22 cellular contexts compared by ENCODE assay signal in the genomic region with DNA sequence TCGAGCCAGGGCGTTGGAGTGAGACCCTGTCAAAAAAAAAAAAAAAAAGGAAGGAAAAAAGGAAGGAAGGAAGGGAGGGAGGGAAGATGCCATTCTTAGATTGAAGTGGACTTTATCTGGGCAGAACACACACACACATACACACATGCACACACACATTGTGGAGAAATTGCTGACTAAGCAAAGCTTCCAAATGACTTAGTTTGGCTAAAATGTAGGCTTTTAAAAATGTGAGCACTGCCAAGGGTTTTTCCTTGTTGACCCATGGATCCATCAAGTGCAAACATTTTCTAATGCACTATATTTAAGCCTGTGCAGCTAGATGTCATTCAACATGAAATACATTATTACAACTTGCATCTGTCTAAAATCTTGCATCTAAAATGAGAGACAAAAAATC. TPM values are rescaled to one million over a fixed set of nuclear protein-coding genes. Genes with fewer than 3 reads are reported as not detected.
"Had no signal": no experiment of that assay in that cellular context is flagged by ENCODE, and none has a peak within 500 bp of the region (broad histone marks: within the 10 kb centered on the region; RNA-seq: fewer than 3 reads in every experiment).

No MANE protein-coding gene starts in this region.

- H3K27ac Mint-ChIP-seq: activated naive CD4-positive, alpha-beta T cell treated with anti-CD3 and anti-CD28 coated beads, Interleukin-2, amount 50 U/mL, for 24 hours; activated T-cell treated with anti-CD3 and anti-CD28 coated beads, Interleukin-2, amount 50 U/mL, for 72 hours; immature natural killer cell; natural killer cell treated with Interleukin-12 subunit alpha and Interleukin-12 subunit beta and Interleukin-15 and Interleukin-18, amount 100 ng/mL, for 72 hours; T-cell had no signal

- H3K9me3 Mint-ChIP-seq: activated naive CD4-positive, alpha-beta T cell treated with anti-CD3 and anti-CD28 coated beads, Interleukin-2, amount 50 U/mL, for 24 hours; activated T-cell treated with anti-CD3 and anti-CD28 coated beads, Interleukin-2, amount 50 U/mL, for 72 hours; immature natural killer cell; natural killer cell treated with Interleukin-12 subunit alpha and Interleukin-12 subunit beta and Interleukin-15 and Interleukin-18, amount 100 ng/mL, for 72 hours; T-cell had no signal

- H3K27ac ChIP-seq: esophagus muscularis mucosa, gastroesophageal sphincter, heart right ventricle, lower lobe of right lung, right atrium auricular region, tibial artery, uterus had no signal

- H3K36me3 ChIP-seq: esophagus muscularis mucosa, gastroesophageal sphincter, heart right ventricle, lower lobe of right lung, right atrium auricular region, tibial artery, uterus had no signal

- H3K4me1 Mint-ChIP-seq: activated naive CD4-positive, alpha-beta T cell treated with anti-CD3 and anti-CD28 coated beads, Interleukin-2, amount 50 U/mL, for 24 hours; immature natural killer cell; T-cell had no signal

- H3K4me1 ChIP-seq: esophagus muscularis mucosa, gastroesophageal sphincter, heart right ventricle, lower lobe of right lung, right atrium auricular region, tibial artery, uterus had no signal

- H3K4me3 Mint-ChIP-seq: activated naive CD4-positive, alpha-beta T cell treated with anti-CD3 and anti-CD28 coated beads, Interleukin-2, amount 50 U/mL, for 24 hours; activated T-cell treated with anti-CD3 and anti-CD28 coated beads, Interleukin-2, amount 50 U/mL, for 72 hours; immature natural killer cell; natural killer cell treated with Interleukin-12 subunit alpha and Interleukin-12 subunit beta and Interleukin-15 and Interleukin-18, amount 100 ng/mL, for 72 hours; T-cell had no signal

- DNase-seq: activated CD4-positive, alpha-beta T cell treated with anti-CD3 and anti-CD28 coated beads, Interleukin-2, amount 50 U/mL, for 4 hours; activated effector memory CD4-positive, alpha-beta T cell treated with anti-CD3 and anti-CD28 coated beads, Interleukin-2, amount 50 U/mL, for 16 hours; activated T-cell treated with anti-CD3 and anti-CD28 coated beads, Interleukin-2, amount 50 U/mL, for 72 hours; effector CD8-positive, alpha-beta T cell; heart right ventricle; immature natural killer cell; lower lobe of right lung; stimulated activated naive CD8-positive, alpha-beta T cell treated with anti-CD3 and anti-CD28 coated beads, Interleukin-15, Interleukin-2, amounts not matched to agents 100 U/mL and 50 U/mL, for 24 hours; substantia nigra; T-cell; tibial artery; uterus had no signal

- H3K27me3 ChIP-seq: esophagus muscularis mucosa, gastroesophageal sphincter, right atrium auricular region, tibial artery, uterus had no signal

- ATAC-seq: activated T-cell treated with anti-CD3 and anti-CD28 coated beads, Interleukin-2, amount 50 U/mL, for 72 hours; gastroesophageal sphincter; heart right ventricle; lower lobe of right lung; natural killer cell treated with Interleukin-12 subunit alpha and Interleukin-12 subunit beta and Interleukin-15 and Interleukin-18, amount 100 ng/mL, for 72 hours; stimulated activated naive CD8-positive, alpha-beta T cell treated with anti-CD3 and anti-CD28 coated beads, Interleukin-15, Interleukin-2, amounts not matched to agents 100 U/mL and 50 U/mL, for 24 hours; T-cell had no signal

- FAIRE-seq: endothelial cell of umbilical vein had no signal

- H3K9me3 ChIP-seq: gastroesophageal sphincter, lower lobe of right lung, tibial artery, uterus had no signal

- H3K36me3 Mint-ChIP-seq: activated naive CD4-positive, alpha-beta T cell treated with anti-CD3 and anti-CD28 coated beads, Interleukin-2, amount 50 U/mL, for 24 hours; natural killer cell treated with Interleukin-12 subunit alpha and Interleukin-12 subunit beta and Interleukin-15 and Interleukin-18, amount 100 ng/mL, for 72 hours; T-cell had no signal

- H3K4me3 ChIP-seq: esophagus muscularis mucosa, gastroesophageal sphincter, heart right ventricle, lower lobe of right lung, right atrium auricular region, tibial artery, uterus had no signal

RNA-seq across cellular contexts. Expression of a gene that starts 0.6 kb away (rescaled TPM):
- total RNA-seq: activated CD8-positive, alpha-beta memory T cell treated with anti-CD3 and anti-CD28 coated beads for 36 hours; activated T-cell treated with anti-CD3 and anti-CD28 coated beads, Interleukin-2, amount 50 U/mL, for 72 hours; endothelial cell of umbilical vein; gastroesophageal sphincter; lower lobe of right lung; mesenteric fat pad; natural killer cell treated with Interleukin-12 subunit alpha and Interleukin-12 subunit beta and Interleukin-15 and Interleukin-18, amount 100 ng/mL, for 72 hours; posterior vena cava; right atrium auricular region; skeletal muscle tissue; uterus had no signal
- polyA plus RNA-seq: endothelial cell of umbilical vein, immature natural killer cell had no signal
